8 cellular contexts compared by ENCODE assay signal in the genomic region with DNA sequence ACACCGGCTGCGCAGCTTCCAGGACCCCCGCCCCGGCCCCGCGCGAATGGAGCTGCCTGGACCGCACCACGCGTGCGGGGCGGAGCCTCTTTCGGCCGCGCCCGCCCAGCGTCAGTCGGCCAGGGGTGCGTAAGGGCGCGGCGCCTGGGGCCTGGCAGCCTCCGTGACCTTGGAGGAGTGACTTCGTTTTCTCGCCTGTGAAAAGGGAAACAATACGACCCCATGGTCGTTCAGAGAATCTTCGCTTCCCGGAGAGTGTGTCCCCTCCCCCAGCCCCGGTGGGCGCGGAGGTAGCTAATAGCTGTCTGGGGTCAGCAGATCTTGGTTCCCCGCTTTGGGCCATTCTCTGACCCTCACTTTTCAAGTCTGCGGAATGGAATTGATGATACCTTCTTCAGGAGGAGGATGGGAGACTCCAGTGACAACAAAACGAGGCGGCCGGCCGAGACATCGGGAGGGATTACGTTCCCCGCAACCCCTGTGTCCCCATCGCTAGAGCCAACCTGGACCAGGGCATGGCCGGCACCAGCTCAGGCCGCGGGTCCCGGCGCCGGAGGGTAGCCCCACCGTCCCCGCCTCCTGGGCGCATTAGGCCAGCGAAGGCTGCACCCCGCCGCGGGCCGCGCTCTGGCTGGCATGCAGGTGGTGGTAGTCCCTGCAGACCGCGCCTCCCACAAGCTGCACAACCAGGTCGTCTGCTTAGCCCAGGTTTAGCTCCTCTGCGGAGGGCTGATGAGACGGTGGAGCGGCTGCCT. TPM values are rescaled to one million over a fixed set of nuclear protein-coding genes. Genes with fewer than 3 reads are reported as not detected.
DNase-seq lines count a peak whose midpoint lies in the region; ATAC-seq, FAIRE-seq and TF ChIP-seq lines count a peak whose summit lies in the region.

No MANE protein-coding gene starts in this region.

- H3K27me3 ChIP-seq in K562 (ENCODE audit: control insufficient read depth in 2 of 2, insufficient read depth in 2 of 2, low read length in 2 of 2) (no peaks in the 10 kb centered on the region), iPS-18a (ENCODE audit: control insufficient read depth, insufficient read depth, low read length) (peaks cover 13% of the 10 kb centered on the region)

- peak; percentile 46 for FAIRE-seq in GM12892 (lab: Jason Lieb, UNC)
- peak; percentile 76 for FAIRE-seq in K562 (lab: Jason Lieb, UNC)

- in situ Hi-C loops in K562 (cut with MboI), result no loop called here

- CTCF ChIA-PET in K562 (lab: Yijun Ruan, JAX; ENCODE audit: low intra/inter-chr PET ratio), result interaction anchor here (0.6 to 2.1 kb wide), 3 partner anchors 96 to 224 kb away, joined by 3 to 7 read pairs (median 5); a partner anchor contains a TSS

- H2AFZ ChIP-seq in K562 (ENCODE audit: low read depth, low read length), result peak overlapping the region; percentile 97

- no peaks in the 10 kb centered on the region; the same call in 2 of the 3 replicates for H3K36me3 ChIP-seq in K562 (ENCODE audit: control insufficient read depth, insufficient read depth, low read length)
- H3K36me3 ChIP-seq in iPS-18a (ENCODE audit: control insufficient read depth, low read depth, low read length), result no peaks in the 10 kb centered on the region

- TF ChIP-seq POLR2A in GM12892 (IDR thresholded peaks at IDR 0.05; ENCODE audit: low read depth, low read length) (peak; percentile 65; the same call in 1 of the 2 replicates), K562 (conservative IDR thresholded peaks at IDR 0.05) (peak; percentile 74)

- no peaks in the 10 kb centered on the region for H4K20me1 ChIP-seq in K562 (replicated peaks; ENCODE audit: control insufficient read depth, insufficient read depth, low read length)

- peaks cover 36 to 45% of the 10 kb centered on the region in 2 experiments for H3K4me1 ChIP-seq in K562 (replicated peaks in 1 of 2; ENCODE audit: control insufficient read depth in 2 of 2, insufficient read depth in 2 of 2, low read length in 2 of 2)
- H3K4me1 ChIP-seq in iPS-18a (ENCODE audit: control insufficient read depth, low read depth, low read length), result peaks cover 15% of the 10 kb centered on the region

- ATAC-seq in HG02610 (IDR thresholded peaks at IDR 0.05; ENCODE audit: unreplicated experiment) (peak; percentile 76), K562 (peak; percentile 78)

- H3K4me3 ChIP-seq in K562, result peak overlapping the region; percentile 51
- peak overlapping the region; percentile 78 for H3K4me3 ChIP-seq in iPS-18a (ENCODE audit: low read length)
- H3K4me3 ChIP-seq in skin epidermis, result peak overlapping the region; percentile 37 to 74 (median 56)

- under 1% methylated on average over 46 of the region's 63 CpGs for WGBS in K562 (ENCODE audit: insufficient coverage, low coverage, missing lambda C conversion rate)

- no peak for TF ChIP-seq CTCF in K562 (IDR thresholded peaks at IDR 0.05 in 2 of 3, conservative IDR thresholded peaks at IDR 0.05 in 1 of 3; ENCODE audit: insufficient read depth in 2 of 3, low read depth in 1 of 3, low read length in 3 of 3)

- BruUV-seq in K562 (replicated peaks; lab: Mats Ljungman, UMichigan), result TSS peak; percentile 81

- TF ChIP-seq RAD21 in K562 (CRISPR knock-in tag; conservative IDR thresholded peaks at IDR 0.05 in 1 of 2, IDR thresholded peaks at IDR 0.05 in 1 of 2), result no peak

- H3K9me3 ChIP-seq in K562 (replicated peaks; ENCODE audit: control insufficient read depth, insufficient read depth, low read depth, low read length) (no peaks in the 10 kb centered on the region), iPS-18a (ENCODE audit: control insufficient read depth, low read depth, low read length) (no peaks in the 10 kb centered on the region)

- DNase-seq in GM12892 (ENCODE audit: insufficient read length), result no peak
- DNase-seq in NCI-H1092 (lab: John Stamatoyannopoulos, UW), result peak; percentile 23
- DNase-seq in T-helper 22 cell (ENCODE audit: low read depth), result peak; percentile 58
- DNase-seq in K562 (ENCODE audit: extremely low read depth in 1 of 4, low spot score in 3 of 4), result peak; percentile 77 to 89 (median 80)
- no peak for DNase-seq in NCI-H1436 (lab: John Stamatoyannopoulos, UW)

- intact Hi-C loops in K562 (cut with micrococcal nuclease), result loop anchor here (2.0 kb wide), 1 partner anchor 127 kb away; a partner anchor contains a TSS

- H3K79me2 ChIP-seq in K562 (ENCODE audit: control insufficient read depth, insufficient read depth, low read length), result peaks cover 23% of the 10 kb centered on the region

- POLR2A ChIA-PET in K562 (lab: Yijun Ruan, JAX), result interaction anchor here (0.6 to 1.3 kb wide), 7 partner anchors 8 to 128 kb away, joined by 3 to 7 read pairs (median 4); a partner anchor contains a TSS

- H3K27ac ChIP-seq in K562 (ENCODE audit: extremely low read depth, low read depth, low read length) (peak overlapping the region; percentile 94), iPS-18a (ENCODE audit: low read length) (no peak overlapping the region), skin epidermis (peak overlapping the region; percentile 40 to 90 (median 80))

- H3K9ac ChIP-seq in K562 (ENCODE audit: insufficient read depth in 1 of 2, low read depth in 2 of 2, low read length in 2 of 2) (peak overlapping the region; percentile 84 to 94), iPS-18a (ENCODE audit: low read length) (peak overlapping the region; percentile 59)

- no peaks in the 10 kb centered on the region for H3K9me1 ChIP-seq in K562 (ENCODE audit: control insufficient read depth, insufficient read depth, low read length)

- TF ChIP-seq EP300 in K562 (IDR thresholded peaks at IDR 0.05; ENCODE audit: low read length), result no peak

- H3K4me2 ChIP-seq in K562 (ENCODE audit: insufficient read depth, low read length), result peak overlapping the region; percentile 94

TF ChIP-seq in K562, 482 proteins besides CTCF, POLR2A, EP300 and RAD21 (continues in another document):
- TF ChIP-seq, protein P1, sequence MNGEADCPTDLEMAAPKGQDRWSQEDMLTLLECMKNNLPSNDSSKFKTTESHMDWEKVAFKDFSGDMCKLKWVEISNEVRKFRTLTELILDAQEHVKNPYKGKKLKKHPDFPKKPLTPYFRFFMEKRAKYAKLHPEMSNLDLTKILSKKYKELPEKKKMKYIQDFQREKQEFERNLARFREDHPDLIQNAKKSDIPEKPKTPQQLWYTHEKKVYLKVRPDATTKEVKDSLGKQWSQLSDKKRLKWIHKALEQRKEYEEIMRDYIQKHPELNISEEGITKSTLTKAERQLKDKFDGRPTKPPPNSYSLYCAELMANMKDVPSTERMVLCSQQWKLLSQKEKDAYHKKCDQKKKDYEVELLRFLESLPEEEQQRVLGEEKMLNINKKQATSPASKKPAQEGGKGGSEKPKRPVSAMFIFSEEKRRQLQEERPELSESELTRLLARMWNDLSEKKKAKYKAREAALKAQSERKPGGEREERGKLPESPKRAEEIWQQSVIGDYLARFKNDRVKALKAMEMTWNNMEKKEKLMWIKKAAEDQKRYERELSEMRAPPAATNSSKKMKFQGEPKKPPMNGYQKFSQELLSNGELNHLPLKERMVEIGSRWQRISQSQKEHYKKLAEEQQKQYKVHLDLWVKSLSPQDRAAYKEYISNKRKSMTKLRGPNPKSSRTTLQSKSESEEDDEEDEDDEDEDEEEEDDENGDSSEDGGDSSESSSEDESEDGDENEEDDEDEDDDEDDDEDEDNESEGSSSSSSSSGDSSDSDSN (IDR thresholded peaks at IDR 0.05; ENCODE audit: borderline replicate concordance in 1 of 2, low read depth in 2 of 2, low read length in 2 of 2), result peak in 1 of 2 experiments; percentile 31; a peak in 1 of 4 replicates
- TF ChIP-seq GABPB1 (CRISPR knock-in tag; IDR thresholded peaks at IDR 0.05), result peak; percentile 60; the same call in 1 of the 2 replicates

RNA-seq across cellular contexts. Expression of a gene that starts 5.5 kb away (rescaled TPM):
- polyA plus RNA-seq in GM12892 (2012; ENCODE audit: missing spikeins), result not detected
- 1.0 TPM in 1 of 2 replicates, not detected in the other for total RNA-seq in K562 (2011; cell fraction: chromatin; rRNA removed; ENCODE audit: low replicate concordance)
- 0.13 and 0.17 TPM in 2 replicates for total RNA-seq in K562 (2011; cell fraction: nucleolus; rRNA removed)
- total RNA-seq in K562 (2011; cell fraction: nucleoplasm; rRNA removed), result 0.15 TPM in 1 of 2 replicates, not detected in the other
- total RNA-seq in K562 (2014; rRNA removed) (0.04 and 0.09 TPM in 2 replicates), K562 (2014; rRNA removed; fragmentation: Illumina TruSeq; extraction: Trizol) (0.10 and 0.18 TPM in 2 replicates), K562 (2015; rRNA removed; fragmentation: Illumina TruSeq; extraction: Trizol) (0.22 and 0.23 TPM in 2 replicates), K562 (2021) (0.36 and 0.62 TPM in 2 replicates)
- polyA plus RNA-seq in K562 (2011; rRNA removed) (0.01 TPM in 1 of 2 replicates, not detected in the other), K562 (2014; fragmentation: Illumina TruSeq; extraction: Trizol) (0.01 and 0.04 TPM in 2 replicates), K562 (2014; fragmentation: Nextera tagmentation; extraction: Ambion mirVana) (not detected), K562 (2014; rRNA removed) (0.03 TPM in 1 of 2 replicates, not detected in the other)
- polyA plus RNA-seq in K562 (2011; cell fraction: cytosol; rRNA removed), result not detected in 2 replicates
- 0.06 and 0.18 TPM in 2 replicates for polyA plus RNA-seq in K562 (2011; cell fraction: nucleus; rRNA removed)
- 0.07 and 0.42 TPM in 2 replicates for polyA plus RNA-seq in K562 (2012)
- polyA minus RNA-seq in K562 (2011; rRNA and poly(A)+ RNA removed), result not detected in 2 replicates
- polyA minus RNA-seq in K562 (2011; cell fraction: cytosol; rRNA and poly(A)+ RNA removed), result 0.67 TPM in 1 of 2 replicates, not detected in the other
- polyA minus RNA-seq in K562 (2011; cell fraction: nucleus; rRNA and poly(A)+ RNA removed), result 0.27 and 0.33 TPM in 2 replicates

RNA-seq across cellular contexts. Expression of a gene that starts 6.4 kb away (rescaled TPM):
- polyA plus RNA-seq in GM12892 (2012; ENCODE audit: missing spikeins), result 13.1 TPM
- total RNA-seq in K562 (2011; cell fraction: chromatin; rRNA removed; ENCODE audit: low replicate concordance), result 109 and 250 TPM in 2 replicates
- 141 and 156 TPM in 2 replicates for total RNA-seq in K562 (2011; cell fraction: nucleolus; rRNA removed)
- total RNA-seq in K562 (2011; cell fraction: nucleoplasm; rRNA removed), result 127 and 128 TPM in 2 replicates
- total RNA-seq in K562 (2014; rRNA removed) (14.8 and 19.7 TPM in 2 replicates), K562 (2014; rRNA removed; fragmentation: Illumina TruSeq; extraction: Trizol) (4.8 and 5.1 TPM in 2 replicates), K562 (2015; rRNA removed; fragmentation: Illumina TruSeq; extraction: Trizol) (7.2 and 7.5 TPM in 2 replicates), K562 (2021) (64.0 and 82.6 TPM in 2 replicates)
- polyA plus RNA-seq in K562 (2011; rRNA removed) (7.4 and 25.6 TPM in 2 replicates), K562 (2014; fragmentation: Illumina TruSeq; extraction: Trizol) (20.5 and 39.3 TPM in 2 replicates), K562 (2014; fragmentation: Nextera tagmentation; extraction: Ambion mirVana) (1 to 10 TPM; 1.6 to 2.5 TPM), K562 (2014; rRNA removed) (40.1 and 51.0 TPM in 2 replicates)
- polyA plus RNA-seq in K562 (2011; cell fraction: cytosol; rRNA removed), result 9.9 and 13.1 TPM in 2 replicates
- polyA plus RNA-seq in K562 (2011; cell fraction: nucleus; rRNA removed), result 196 and 219 TPM in 2 replicates
- polyA plus RNA-seq in K562 (2012), result 33.9 and 73.5 TPM in 2 replicates
- 2.8 and 3.0 TPM in 2 replicates for polyA minus RNA-seq in K562 (2011; rRNA and poly(A)+ RNA removed)
- 17.2 and 25.7 TPM in 2 replicates for polyA minus RNA-seq in K562 (2011; cell fraction: cytosol; rRNA and poly(A)+ RNA removed)
- 40.7 and 48.8 TPM in 2 replicates for polyA minus RNA-seq in K562 (2011; cell fraction: nucleus; rRNA and poly(A)+ RNA removed)

Comparison
In these comparisons a context has a peak if more than half of its experiments do, and no peak if none do; other contexts are left out.
1. DNase-seq: peak in NCI-H1092 (single experiment), T-helper 22 cell (single experiment) and K562 (4 of 4); none in GM12892 (single experiment) and NCI-H1436 (single experiment).
2. Peak in every context shown above with its lines, with median percentiles within 50 percentile points of each other: H3K4me3 ChIP-seq.